Comparison of ENCODE assay signal across 19 cellular contexts in genomic region chr3:37170097-37170496, GRCh38. TPM values are rescaled to one million over a fixed set of nuclear protein-coding genes. Genes with fewer than 3 reads are reported as not detected.
DNase-seq lines count a peak whose midpoint lies in the region; ATAC-seq, FAIRE-seq and TF ChIP-seq lines count a peak whose summit lies in the region.
"Had no signal": no experiment of that assay in that cellular context is flagged by ENCODE, and none has a peak within 500 bp of the region (broad histone marks: within the 10 kb centered on the region; RNA-seq: fewer than 3 reads in every experiment).

No MANE protein-coding gene starts in this region.

- TF ChIP-seq EP300 in gastroesophageal sphincter (IDR thresholded peaks at IDR 0.05) = no peak

- H3K36me3 ChIP-seq in GM23248 (ENCODE audit: low read depth) (peaks cover 55% of the 10 kb centered on the region), gastroesophageal sphincter (peaks cover 0 to 11% of the 10 kb centered on the region in 2 donors)

- H3K4me2 ChIP-seq in GM23248 (ENCODE audit: unreplicated experiment) = peak overlapping the region; percentile 19

- H3K27ac ChIP-seq in GM23248 (no peak overlapping the region), gastroesophageal sphincter (peak overlapping the region; percentile 53 to 72 (median 65))

- no peak for TF ChIP-seq POLR2A in gastroesophageal sphincter (IDR thresholded peaks at IDR 0.05)

- H3K4me1 Mint-ChIP-seq in progenitor cell of endocrine pancreas (ENCODE audit: low read depth) = peaks cover 18% of the 10 kb centered on the region

- WGBS in GM23248 (ENCODE audit: low coverage in 1 of 2, low lambda C conversion rate in 2 of 2, missing lambda C conversion rate in 2 of 2), 2 experiments = 91 to 100% methylated on average over 1 of the region's 1 CpG
- WGBS in gastroesophageal sphincter (ENCODE audit: low coverage in 1 of 2), 2 donors = 10 to 29% methylated on average over 1 of the region's 1 CpG

- H3K79me2 ChIP-seq in GM23248 (ENCODE audit: insufficient read depth) = peaks cover 97% of the 10 kb centered on the region

- peak overlapping the region; percentile 22 for H3K27ac Mint-ChIP-seq in progenitor cell of endocrine pancreas
- H3K27ac Mint-ChIP-seq: activated naive CD4-positive, alpha-beta T cell treated with anti-CD3 and anti-CD28 coated beads, Interleukin-2, amount 50 U/mL, for 24 hours; B cell had no signal

- H3K9ac ChIP-seq in GM23248 = no peak overlapping the region

- peaks cover 9% of the 10 kb centered on the region for H3K36me3 Mint-ChIP-seq in progenitor cell of endocrine pancreas (ENCODE audit: insufficient read depth)

- DNase-seq in GM23248 (no peak), progenitor cell of endocrine pancreas (ENCODE audit: low spot score, unreplicated experiment) (no peak), urothelium cell line (ENCODE audit: low spot score) (no peak), NCI-H69 (lab: John Stamatoyannopoulos, UW) (no peak), COLO668 (lab: John Stamatoyannopoulos, UW; ENCODE audit: unreplicated experiment) (no peak)
- DNase-seq: activated T-cell treated with anti-CD3 and anti-CD28 coated beads, Interleukin-2, amount 50 U/mL, for 4 hours; DMS153; effector memory CD4-positive, alpha-beta T cell; midbrain; NCI-H187 treated with DMSO at 0.1 percent for 48 hours; NCI-H510A; nucleus accumbens; stimulated activated CD4-positive, alpha-beta T cell treated with anti-CD3 and anti-CD28 coated beads, Interleukin-4, amount 100 ng/mL, for 4 hours had no signal

- in situ Hi-C loops in GM23248 (cut with MboI) = no loop called here

- H3K27me3 ChIP-seq in GM23248 (replicated peaks; ENCODE audit: insufficient read depth) = no peaks in the 10 kb centered on the region
- no peaks in the 10 kb centered on the region for H3K27me3 ChIP-seq in gastroesophageal sphincter

- no peak for FAIRE-seq in urothelium cell line (lab: Jason Lieb, UNC)

- peaks cover 19% of the 10 kb centered on the region for H3K4me1 ChIP-seq in GM23248 (ENCODE audit: insufficient read depth)
- peaks cover 20 to 78% (median 24%) of the 10 kb centered on the region in 3 donors for H3K4me1 ChIP-seq in gastroesophageal sphincter

- no peak overlapping the region for H2AFZ ChIP-seq in GM23248

- H3K9me2 ChIP-seq in GM23248 (ENCODE audit: insufficient read depth) = no peaks in the 10 kb centered on the region

- H3K9me3 ChIP-seq in GM23248 (ENCODE audit: low read depth) (no peaks in the 10 kb centered on the region), gastroesophageal sphincter (no peaks in the 10 kb centered on the region)

- no peaks in the 10 kb centered on the region for H3K27me3 Mint-ChIP-seq in progenitor cell of endocrine pancreas
- H3K27me3 Mint-ChIP-seq: activated naive CD4-positive, alpha-beta T cell treated with anti-CD3 and anti-CD28 coated beads, Interleukin-2, amount 50 U/mL, for 24 hours; B cell had no signal

- H3K9me3 Mint-ChIP-seq in progenitor cell of endocrine pancreas (ENCODE audit: low read depth) = no peaks in the 10 kb centered on the region
- H3K9me3 Mint-ChIP-seq: activated naive CD4-positive, alpha-beta T cell treated with anti-CD3 and anti-CD28 coated beads, Interleukin-2, amount 50 U/mL, for 24 hours; activated T-cell treated with anti-CD3 and anti-CD28 coated beads, Interleukin-2, amount 50 U/mL, for 4 hours had no signal

- ATAC-seq in gastroesophageal sphincter (peak; percentile 55), HG02623 (IDR thresholded peaks at IDR 0.05; ENCODE audit: unreplicated experiment) (no peak)
- ATAC-seq: activated T-cell treated with anti-CD3 and anti-CD28 coated beads, Interleukin-2, amount 50 U/mL, for 4 hours; HCT116 had no signal

- H3K4me3 Mint-ChIP-seq in progenitor cell of endocrine pancreas (ENCODE audit: low read depth) = no peak overlapping the region
- H3K4me3 Mint-ChIP-seq: activated naive CD4-positive, alpha-beta T cell treated with anti-CD3 and anti-CD28 coated beads, Interleukin-2, amount 50 U/mL, for 24 hours; activated T-cell treated with anti-CD3 and anti-CD28 coated beads, Interleukin-2, amount 50 U/mL, for 4 hours; B cell had no signal

- TF ChIP-seq CTCF in WI38 (IDR thresholded peaks at IDR 0.05; ENCODE audit: low read depth, low read length) (no peak), gastroesophageal sphincter (IDR thresholded peaks at IDR 0.05) (no peak), progenitor cell of endocrine pancreas (IDR thresholded peaks at IDR 0.05; ENCODE audit: unreplicated experiment) (no peak)

- H3K4me3 ChIP-seq in GM23248 = no peak overlapping the region
- H3K4me3 ChIP-seq in WI38 (ENCODE audit: low read depth, low read length) = peak overlapping the region; percentile 3; the same call in 1 of the 2 replicates
- H3K4me3 ChIP-seq in gastroesophageal sphincter = no peak overlapping the region

- H4K20me1 ChIP-seq in GM23248 (ENCODE audit: insufficient read depth) = 0 out of 2 replicates have a peak, but pooled peaks cover 9% of the 10 kb centered on the region

- peaks cover 19% of the 10 kb centered on the region for H3F3A ChIP-seq in GM23248 (ENCODE audit: insufficient read depth)

RNA-seq across cellular contexts. Expression of gene LRRFIP2, which starts 4.3 kb away (rescaled TPM):
- total RNA-seq in GM23248 (2014; rRNA removed; shearing (Covaris generic)) = 77.7 and 83.8 TPM in 2 replicates
- polyA plus RNA-seq in GM23248 (2016; fragmentation: Nextera tagmentation; extraction: Ambion mirVana) = 73.1 and 77.6 TPM in 2 replicates
- 100 to 1,000 TPM in 1 of 4 donors, 10 to 100 TPM in 3; 79.4 to 123 (median 88.4) TPM for total RNA-seq in gastroesophageal sphincter
- total RNA-seq in progenitor cell of endocrine pancreas = 48.0 and 49.3 TPM in 2 replicates
